Comparison of ENCODE assay signal across 25 cellular contexts in genomic region chr7:115689941-115690340, GRCh38.
"Had no signal": no experiment of that assay in that cellular context is flagged by ENCODE, and none has a peak within 500 bp of the region (broad histone marks: within the 10 kb centered on the region; RNA-seq: fewer than 3 reads in every experiment).

No MANE protein-coding gene starts in this region.

- DNase-seq: activated CD4-positive, alpha-beta memory T cell treated with anti-CD3 and anti-CD28 coated beads, Interleukin-2, amount 10 ng/mL, durations not matched to agents 7 days and 5 days; activated CD4-positive, alpha-beta T cell treated with anti-CD3 and anti-CD28 coated beads, Interleukin-2, amount 10 ng/mL, durations not matched to agents 24 days and 14 days; activated gamma-delta T cell; activated naive CD4-positive, alpha-beta T cell treated with anti-CD3 and anti-CD28 coated beads, Interleukin-2, amount 50 U/mL, for 16 hours; activated naive CD8-positive, alpha-beta T cell treated with anti-CD3 and anti-CD28 coated beads, Interleukin-2, amount 50 U/mL, for 24 hours; activated T-cell treated with anti-CD3 and anti-CD28 coated beads for 4 hours; anterior cingulate cortex; brain microvascular endothelial cell; central memory CD4-positive, alpha-beta T cell; colonic mucosa; foreskin melanocyte; hippocampal formation; kidney glomerular epithelial cell; left lung; naive thymus-derived CD4-positive, alpha-beta T cell; occipital lobe; right lobe of liver; stimulated activated CD4-positive, alpha-beta T cell treated with anti-CD3 and anti-CD28 coated beads, Interleukin-15, amount 100 ng/mL, for 24 hours; T-helper 17 cell; transverse colon; uterus had no signal

- H3K36me3 ChIP-seq: brain microvascular endothelial cell, colonic mucosa, esophagus muscularis mucosa, left lung, right lobe of liver, transverse colon, uterus had no signal

- H3K4me1 ChIP-seq: colonic mucosa, esophagus muscularis mucosa, left lung, right lobe of liver, transverse colon, uterus had no signal

- H3K9me3 ChIP-seq: colonic mucosa, esophagus muscularis mucosa, left lung, right lobe of liver, transverse colon, uterus had no signal

- H3K27ac ChIP-seq: brain microvascular endothelial cell, colonic mucosa, esophagus muscularis mucosa, left lung, right lobe of liver, skin epidermis, transverse colon, uterus had no signal

- H3K27me3 ChIP-seq: brain microvascular endothelial cell, colonic mucosa, esophagus muscularis mucosa, left lung, right lobe of liver, transverse colon, uterus had no signal

- H3K4me3 ChIP-seq: colonic mucosa, esophagus muscularis mucosa, left lung, lung, right lobe of liver, skin epidermis, transverse colon, uterus had no signal

- ATAC-seq: activated naive CD8-positive, alpha-beta T cell treated with anti-CD3 and anti-CD28 coated beads, Interleukin-2, amount 50 U/mL, for 24 hours; left lung; naive thymus-derived CD4-positive, alpha-beta T cell; right lobe of liver; stimulated activated memory B cell treated with anti-CD40 and anti-IgM and Interleukin-4, amounts not matched to agents 10 μg/mL and 1 μg/mL and 100 μg/mL, for 72 hours; T-helper 17 cell had no signal
